ENCODE assay signal across 17 cellular contexts in genomic region chr20:38890497-38890818, GRCh38. TPM values are rescaled to one million over a fixed set of nuclear protein-coding genes. Genes with fewer than 3 reads are reported as not detected.
DNase-seq lines count a peak whose midpoint lies in the region; ATAC-seq and TF ChIP-seq lines count a peak whose summit lies in the region.
"Had no signal": no experiment of that assay in that cellular context is flagged by ENCODE, and none has a peak within 500 bp of the region (broad histone marks: within the 10 kb centered on the region; RNA-seq: fewer than 3 reads in every experiment).

No MANE protein-coding gene starts in this region.

- ATAC-seq in activated T-cell treated with anti-CD3 and anti-CD28 coated beads, Interleukin-2, amount 50 U/mL, for 4 hours, result peak; percentile 32
- no peak for ATAC-seq in memory B cell (ENCODE audit: low read depth)
- ATAC-seq: left ventricle myocardium superior had no signal

- peak; percentile 5 for DNase-seq in EH (ENCODE audit: low read depth)
- no peak for DNase-seq in activated T-cell treated with anti-CD3 and anti-CD28 coated beads, Interleukin-2, amount 50 U/mL, for 4 hours
- no peak for DNase-seq in memory B cell (ENCODE audit: low spot score in 2 of 2)
- no peak for DNase-seq in HEK293T (ENCODE audit: extremely low spot score)
- no peak for DNase-seq in NCI-H748 treated with DMSO at 0.1 percent for 48 hours (lab: John Stamatoyannopoulos, UW)
- no peak for DNase-seq in islet precursor cell
- DNase-seq: cortex of kidney; GF-D8; left ventricle myocardium superior; NCI-H1417; NCI-H510A; nephron progenitor cell; retina; stimulated activated CD4-positive, alpha-beta T cell treated with anti-CD3 and anti-CD28 coated beads, Interleukin-4, amount 100 ng/mL, for 1 hour; stomach had no signal

- H3K4me1 Mint-ChIP-seq in IgD-negative memory B cell, result peaks cover 41 to 47% (median 43%) of the 10 kb centered on the region in 3 donors
- peaks cover 43% of the 10 kb centered on the region for H3K4me1 Mint-ChIP-seq in activated T-cell treated with anti-CD3 and anti-CD28 coated beads, Interleukin-2, amount 50 U/mL, for 4 hours (ENCODE audit: low read depth)
- H3K4me1 Mint-ChIP-seq in memory B cell, result peaks cover 55% of the 10 kb centered on the region

- CTCF ChIA-PET in HEK293T (lab: Yijun Ruan, JAX), result no interaction called here

- H3K9me3 Mint-ChIP-seq in IgD-negative memory B cell (no peaks in the 10 kb centered on the region), memory B cell (peaks cover 3% of the 10 kb centered on the region)
- H3K9me3 Mint-ChIP-seq in activated T-cell treated with anti-CD3 and anti-CD28 coated beads, Interleukin-2, amount 50 U/mL, for 4 hours, result no peaks in the 10 kb centered on the region
- H3K9me3 Mint-ChIP-seq: nephron progenitor cell had no signal

- H3K4me3 Mint-ChIP-seq in IgD-negative memory B cell, result peak overlapping the region in 1 of 4 donors; percentile 74
- H3K4me3 Mint-ChIP-seq in activated T-cell treated with anti-CD3 and anti-CD28 coated beads, Interleukin-2, amount 50 U/mL, for 4 hours, result no peak overlapping the region
- no peak overlapping the region for H3K4me3 Mint-ChIP-seq in memory B cell
- H3K4me3 Mint-ChIP-seq: CD14-positive monocyte, nephron progenitor cell had no signal

- H3K27ac Mint-ChIP-seq in IgD-negative memory B cell, result peak overlapping the region; percentile 68 to 94 (median 89)
- H3K27ac Mint-ChIP-seq in memory B cell, result peak overlapping the region; percentile 89
- H3K27ac Mint-ChIP-seq: nephron progenitor cell had no signal

- POLR2A ChIA-PET in HEK293T (lab: Yijun Ruan, JAX), result no interaction called here

- H3K27me3 Mint-ChIP-seq in IgD-negative memory B cell (no peaks in the 10 kb centered on the region), memory B cell (no peaks in the 10 kb centered on the region)
- no peaks in the 10 kb centered on the region for H3K27me3 Mint-ChIP-seq in activated T-cell treated with anti-CD3 and anti-CD28 coated beads, Interleukin-2, amount 50 U/mL, for 4 hours (ENCODE audit: low read depth)

- H3K36me3 Mint-ChIP-seq in IgD-negative memory B cell (peaks cover 6% of the 10 kb centered on the region), memory B cell (peaks cover 15% of the 10 kb centered on the region)
- H3K36me3 Mint-ChIP-seq in activated T-cell treated with anti-CD3 and anti-CD28 coated beads, Interleukin-2, amount 50 U/mL, for 4 hours (ENCODE audit: insufficient read depth), result peaks cover 15% of the 10 kb centered on the region

TF ChIP-seq in HEK293T, 16 proteins besides CTCF, POLR2A, EP300 and RAD21:
- no peak for TF ChIP-seq ZNF384 (IDR thresholded peaks at IDR 0.05)
- TF ChIP-seq ARNT (IDR thresholded peaks at IDR 0.05), result no peak
- TF ChIP-seq LEF1 (IDR thresholded peaks at IDR 0.05; ENCODE audit: borderline replicate concordance), result no peak
- TF ChIP-seq PKNOX1 (IDR thresholded peaks at IDR 0.05), result no peak
- TF ChIP-seq L3MBTL2 (conservative IDR thresholded peaks at IDR 0.05), result no peak
- no peak for TF ChIP-seq ELF4 (IDR thresholded peaks at IDR 0.05)
- no peak for TF ChIP-seq SUZ12 (IDR thresholded peaks at IDR 0.05)
- no peak for TF ChIP-seq HDGF (IDR thresholded peaks at IDR 0.05; ENCODE audit: borderline replicate concordance)
- TF ChIP-seq FOXA1 (IDR thresholded peaks at IDR 0.05), result no peak
- TF ChIP-seq BHLHE40 (IDR thresholded peaks at IDR 0.05; ENCODE audit: borderline replicate concordance), result no peak
- no peak for TF ChIP-seq FOXK2 (IDR thresholded peaks at IDR 0.05)
- no peak for TF ChIP-seq NFRKB (IDR thresholded peaks at IDR 0.05)
- TF ChIP-seq SP1 (IDR thresholded peaks at IDR 0.05), result no peak
- TF ChIP-seq TARDBP (IDR thresholded peaks at IDR 0.05), result no peak
- TF ChIP-seq FOXM1 (IDR thresholded peaks at IDR 0.05; ENCODE audit: borderline replicate concordance), result no peak
- no peak for TF ChIP-seq CTBP1 (IDR thresholded peaks at IDR 0.05; ENCODE audit: borderline replicate concordance)

RNA-seq across cellular contexts. Expression of gene FAM83D, which starts 35.8 kb away (rescaled TPM):
- polyA plus RNA-seq in IgD-negative memory B cell, result 0.75 TPM
- total RNA-seq in activated T-cell treated with anti-CD3 and anti-CD28 coated beads, Interleukin-2, amount 50 U/mL, for 4 hours, result 1 to 10 TPM; 1.3 to 1.9 (median 1.4) TPM
